In the genomic region with DNA sequence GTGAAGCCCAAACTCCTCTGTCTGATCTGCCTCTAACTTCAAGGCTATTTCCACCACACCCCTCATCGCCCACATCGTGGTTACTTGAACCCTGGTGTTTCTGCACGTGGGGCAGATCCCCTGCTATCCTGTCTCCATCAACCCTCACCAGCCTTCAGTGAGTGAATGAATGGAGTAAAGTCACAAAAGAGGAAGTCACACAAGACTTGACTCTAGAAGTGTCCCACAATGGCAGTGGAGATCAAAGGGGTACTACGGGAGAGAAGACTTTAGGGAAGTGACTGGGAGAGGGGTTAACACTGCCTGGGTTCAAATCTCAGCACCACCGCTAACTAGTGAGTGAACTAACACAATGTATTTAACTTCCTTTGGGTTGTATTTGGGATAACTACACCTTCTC, we compare ENCODE assay signal across 1 cellular context.
TF ChIP-seq lines count a peak whose summit lies in the region.

No MANE protein-coding gene starts in this region.

TF ChIP-seq in GM12878, 131 proteins besides CTCF, POLR2A, EP300 and RAD21:
- peak; percentile 23; the same call in 1 of the 2 replicates for TF ChIP-seq SPI1 (IDR thresholded peaks at IDR 0.05; ENCODE audit: borderline replicate concordance, insufficient read depth, low read depth, low read length)
- TF ChIP-seq, protein P1, sequence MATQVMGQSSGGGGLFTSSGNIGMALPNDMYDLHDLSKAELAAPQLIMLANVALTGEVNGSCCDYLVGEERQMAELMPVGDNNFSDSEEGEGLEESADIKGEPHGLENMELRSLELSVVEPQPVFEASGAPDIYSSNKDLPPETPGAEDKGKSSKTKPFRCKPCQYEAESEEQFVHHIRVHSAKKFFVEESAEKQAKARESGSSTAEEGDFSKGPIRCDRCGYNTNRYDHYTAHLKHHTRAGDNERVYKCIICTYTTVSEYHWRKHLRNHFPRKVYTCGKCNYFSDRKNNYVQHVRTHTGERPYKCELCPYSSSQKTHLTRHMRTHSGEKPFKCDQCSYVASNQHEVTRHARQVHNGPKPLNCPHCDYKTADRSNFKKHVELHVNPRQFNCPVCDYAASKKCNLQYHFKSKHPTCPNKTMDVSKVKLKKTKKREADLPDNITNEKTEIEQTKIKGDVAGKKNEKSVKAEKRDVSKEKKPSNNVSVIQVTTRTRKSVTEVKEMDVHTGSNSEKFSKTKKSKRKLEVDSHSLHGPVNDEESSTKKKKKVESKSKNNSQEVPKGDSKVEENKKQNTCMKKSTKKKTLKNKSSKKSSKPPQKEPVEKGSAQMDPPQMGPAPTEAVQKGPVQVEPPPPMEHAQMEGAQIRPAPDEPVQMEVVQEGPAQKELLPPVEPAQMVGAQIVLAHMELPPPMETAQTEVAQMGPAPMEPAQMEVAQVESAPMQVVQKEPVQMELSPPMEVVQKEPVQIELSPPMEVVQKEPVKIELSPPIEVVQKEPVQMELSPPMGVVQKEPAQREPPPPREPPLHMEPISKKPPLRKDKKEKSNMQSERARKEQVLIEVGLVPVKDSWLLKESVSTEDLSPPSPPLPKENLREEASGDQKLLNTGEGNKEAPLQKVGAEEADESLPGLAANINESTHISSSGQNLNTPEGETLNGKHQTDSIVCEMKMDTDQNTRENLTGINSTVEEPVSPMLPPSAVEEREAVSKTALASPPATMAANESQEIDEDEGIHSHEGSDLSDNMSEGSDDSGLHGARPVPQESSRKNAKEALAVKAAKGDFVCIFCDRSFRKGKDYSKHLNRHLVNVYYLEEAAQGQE (IDR thresholded peaks at IDR 0.05; ENCODE audit: low read depth, low read length): no peak
